In the genomic region with DNA sequence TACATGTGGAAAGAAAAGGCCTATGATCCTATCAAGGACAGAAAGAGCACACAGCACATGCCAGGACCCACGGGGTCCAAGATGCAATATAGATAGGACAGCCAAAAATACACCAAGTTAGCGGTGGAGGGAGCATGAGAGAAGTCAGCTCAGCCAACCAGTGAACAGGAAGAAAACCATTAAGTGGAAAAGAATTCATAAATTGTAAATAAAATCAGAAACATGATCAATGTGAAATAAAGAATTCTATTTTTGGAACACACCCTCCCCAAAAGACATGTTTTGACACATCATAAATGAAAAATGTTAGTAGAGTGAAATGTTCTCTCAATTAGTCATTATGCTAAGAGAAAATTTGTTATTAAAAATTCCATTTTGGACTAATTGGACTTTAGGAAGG, we compare ENCODE assay signal across 22 cellular contexts.
"Had no signal": no experiment of that assay in that cellular context is flagged by ENCODE, and none has a peak within 500 bp of the region (broad histone marks: within the 10 kb centered on the region; RNA-seq: fewer than 3 reads in every experiment).

No MANE protein-coding gene starts in this region.

- H3K9ac ChIP-seq: KMS-11 had no signal

- H3K27me3 ChIP-seq: brain microvascular endothelial cell had no signal

- H2AFZ ChIP-seq: PC-9 had no signal

- H3K27ac ChIP-seq: brain microvascular endothelial cell, KMS-11, PC-9, WERI-Rb-1 had no signal

- H3K4me2 ChIP-seq: KMS-11, PC-9 had no signal

- ATAC-seq: activated CD4-positive, alpha-beta T cell treated with anti-CD3 and anti-CD28 coated beads for 36 hours; activated T-helper 17 cell treated with anti-CD3 and anti-CD28 coated beads, Interleukin-2, amount 50 U/mL, for 72 hours; T-cell had no signal

- H3K36me3 ChIP-seq: brain microvascular endothelial cell, WERI-Rb-1 had no signal

- H3K4me3 ChIP-seq: PC-9, SK-N-MC had no signal

- DNase-seq: activated CD4-positive, alpha-beta memory T cell treated with anti-CD3 and anti-CD28 coated beads, Interleukin-2, amount 10 ng/mL, durations not matched to agents 7 days and 5 days; activated CD4-positive, alpha-beta T cell treated with anti-CD3 and anti-CD28 coated beads for 36 hours; activated CD4-positive, alpha-beta T cell treated with anti-CD3 and anti-CD28 coated beads, Interleukin-2, amount 50 U/mL, for 1 hour; activated gamma-delta T cell; activated naive CD4-positive, alpha-beta T cell treated with anti-CD3 and anti-CD28 coated beads for 36 hours; activated T-cell treated with anti-CD3 and anti-CD28 coated beads for 4 hours; activated T-cell treated with anti-CD3 and anti-CD28 coated beads, Interleukin-2, amount 50 U/mL, for 48 hours; amygdala; brain microvascular endothelial cell; MV-4-11; NCI-H1105; NCI-H1694 treated with DMSO at 0.1 percent for 48 hours; NCI-H2081 treated with DMSO at 0.1 percent for 48 hours; NCI-H446; NCI-H524; PC-9; SIG-M5; T-cell; WERI-Rb-1 had no signal
